Comparison of ENCODE assay signal across 16 cellular contexts in the genomic region with DNA sequence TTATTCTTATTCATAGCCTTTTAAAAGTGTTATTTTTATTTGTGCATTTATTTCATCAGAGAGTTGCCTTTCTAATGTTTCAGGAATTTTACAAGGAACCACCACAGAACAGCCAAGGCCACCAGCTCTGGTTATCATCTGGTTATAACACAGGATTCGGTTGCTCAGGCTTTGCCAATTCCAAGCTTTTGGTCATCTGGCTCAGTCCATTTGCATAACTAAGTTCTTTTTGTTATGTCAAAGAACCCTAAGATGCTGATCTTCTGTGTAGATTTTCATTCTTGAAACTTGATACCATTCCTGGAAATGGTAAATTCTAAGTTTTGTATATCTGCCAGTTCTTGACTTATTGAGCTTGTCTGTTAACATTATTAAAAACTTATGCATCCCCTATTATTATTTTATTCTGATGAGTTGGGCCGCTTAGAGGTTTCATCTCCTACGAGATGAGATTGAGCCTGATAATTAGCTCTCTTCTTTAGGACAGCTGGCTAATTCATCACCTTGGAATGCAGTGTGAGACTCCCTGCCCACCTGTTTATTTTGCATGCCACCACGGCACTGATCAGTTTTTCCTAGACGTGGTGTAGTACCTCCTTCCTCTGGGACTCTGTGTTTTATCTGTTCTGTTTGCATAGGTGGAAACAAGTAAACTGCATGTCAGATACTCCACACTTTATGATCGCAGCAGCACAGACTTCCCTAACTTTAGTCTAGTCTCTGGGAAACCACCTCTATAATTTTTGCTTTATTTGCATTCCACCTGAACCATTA.
DNase-seq lines count a peak whose midpoint lies in the region; ATAC-seq, FAIRE-seq and TF ChIP-seq lines count a peak whose summit lies in the region.
"Had no signal": no experiment of that assay in that cellular context is flagged by ENCODE, and none has a peak within 500 bp of the region (broad histone marks: within the 10 kb centered on the region; RNA-seq: fewer than 3 reads in every experiment).

No MANE protein-coding gene starts in this region.

- intact Hi-C loops in IMR-90 (cut with micrococcal nuclease) = no loop called here

- no peaks in the 10 kb centered on the region for H4K20me1 ChIP-seq in IMR-90 (ENCODE audit: insufficient read depth, low read length)
- no peaks in the 10 kb centered on the region for H4K20me1 ChIP-seq in H1 (replicated peaks in 1 of 2; ENCODE audit: control insufficient read depth in 1 of 2, insufficient read depth in 2 of 2, low read length in 2 of 2)

- TF ChIP-seq POLR2A in IMR-90 (IDR thresholded peaks at IDR 0.05; ENCODE audit: low read depth, low read length) (no peak), H1 (IDR thresholded peaks at IDR 0.05; ENCODE audit: control extremely low read depth in 1 of 2, low read depth in 2 of 2, low read length in 2 of 2) (no peak)

- no TSS peak for BruUV-seq in IMR-90 (replicated peaks; lab: Mats Ljungman, UMichigan)

- H2BK15ac ChIP-seq in IMR-90 (ENCODE audit: low read depth, low read length) = no peak overlapping the region
- H2BK15ac ChIP-seq in H1 (ENCODE audit: low read length) = no peak overlapping the region

- peaks cover 4% of the 10 kb centered on the region; the same call in 1 of the 2 replicates for H3K9me3 ChIP-seq in IMR-90 (ENCODE audit: control insufficient read depth, insufficient read depth, low read length)
- peaks cover 8 to 10% of the 10 kb centered on the region in 2 experiments for H3K9me3 ChIP-seq in H1 (ENCODE audit: insufficient read depth in 2 of 2, low read depth in 1 of 2, low read length in 1 of 2)

- DNase-seq in GM03348 (ENCODE audit: low spot score) = peak; percentile 44
- DNase-seq in IMR-90 = peak; percentile 39
- DNase-seq in H1 (ENCODE audit: low read depth in 1 of 2, low spot score in 2 of 2) = no peak
- peak; percentile 29 for DNase-seq in kidney glomerular epithelial cell (lab: John Stamatoyannopoulos, UW)
- DNase-seq in T1000 (lab: John Stamatoyannopoulos, UW) = no peak
- DNase-seq in T-helper 2 cell = no peak
- no peak for DNase-seq in NCI-H748 treated with DMSO at 0.1 percent for 48 hours (lab: John Stamatoyannopoulos, UW)
- DNase-seq: amniotic stem cell, hypothalamus, NCI-H2107, RPMI8226, T-cell had no signal

- H2AFZ ChIP-seq in IMR-90 (replicated peaks; ENCODE audit: low read length, poor library complexity) (no peak overlapping the region), H1 (ENCODE audit: low read length) (no peak overlapping the region)

- no peak for TF ChIP-seq EP300 in H1 (IDR thresholded peaks at IDR 0.05; ENCODE audit: borderline replicate concordance in 1 of 2, low read depth in 2 of 2, low read length in 2 of 2)

- H3K4me2 ChIP-seq in IMR-90 (ENCODE audit: low read depth, low read length) = no peak overlapping the region
- peak overlapping the region; percentile 58 for H3K4me2 ChIP-seq in H1 (ENCODE audit: insufficient read depth in 1 of 2, low read depth in 2 of 2, low read length in 2 of 2)

- ATAC-seq in IMR-90 (ENCODE audit: low read depth) = peak; percentile 48
- no peak for ATAC-seq in HG02610 (IDR thresholded peaks at IDR 0.05; ENCODE audit: unreplicated experiment)
- ATAC-seq: activated CD4-positive, CD25-positive, alpha-beta regulatory T cell treated with anti-CD3 and anti-CD28 coated beads, Interleukin-2, amount 50 U/mL, for 24 hours; T-cell had no signal

- no peaks in the 10 kb centered on the region for H3K23me2 ChIP-seq in H1 (ENCODE audit: low read depth, low read length)

- no peak overlapping the region; the same call in 1 of the 2 replicates for H2BK12ac ChIP-seq in H1 (ENCODE audit: low read depth, low read length)

- no peak overlapping the region for H3K27ac ChIP-seq in IMR-90 (ENCODE audit: insufficient read depth, low read length)
- peak overlapping the region; percentile 41; the same call in 1 of the 2 replicates for H3K27ac ChIP-seq in H1 (ENCODE audit: low read depth, low read length)
- H3K27ac ChIP-seq: skin epidermis had no signal

- no peak overlapping the region for H3K9ac ChIP-seq in IMR-90 (ENCODE audit: low read depth, low read length)
- no peak overlapping the region for H3K9ac ChIP-seq in H1 (replicated peaks in 1 of 4; ENCODE audit: extremely low read depth in 1 of 4, low read depth in 3 of 4, low read length in 3 of 4)

- no peaks in the 10 kb centered on the region for H3K9me1 ChIP-seq in IMR-90 (ENCODE audit: insufficient read depth, low read length)

- no peaks in the 10 kb centered on the region for H3K79me2 ChIP-seq in H1 (ENCODE audit: control insufficient read depth in 1 of 2, insufficient read depth in 2 of 2, low read length in 2 of 2)

- H3K56ac ChIP-seq in IMR-90 (ENCODE audit: extremely low read depth, insufficient read depth, low read length) (no peak overlapping the region), H1 (replicated peaks; ENCODE audit: insufficient read length, low read depth, low read length) (no peak overlapping the region)

- no peak overlapping the region for H4K5ac ChIP-seq in IMR-90 (ENCODE audit: low read depth, low read length)
- H4K5ac ChIP-seq in H1 (ENCODE audit: insufficient read length, low read depth, low read length) = peak overlapping the region; percentile 40

- peaks cover 2% of the 10 kb centered on the region; the same call in 1 of the 2 replicates for H3K4me1 ChIP-seq in IMR-90 (ENCODE audit: control insufficient read depth, insufficient read depth, low read length)
- H3K4me1 ChIP-seq in H1 (replicated peaks in 1 of 4; ENCODE audit: control insufficient read depth in 3 of 4, insufficient read depth in 4 of 4, low read length in 3 of 4) = peaks cover 17 to 39% (median 28%) of the 10 kb centered on the region in 4 experiments

- H3K27me3 ChIP-seq in IMR-90 (ENCODE audit: control insufficient read depth, insufficient read depth, low read length) (no peaks in the 10 kb centered on the region; the same call in 1 of the 2 replicates), H1 (replicated peaks in 1 of 4; ENCODE audit: control insufficient read depth in 3 of 4, extremely low read depth in 1 of 4, insufficient read depth in 3 of 4, low read length in 3 of 4) (no peaks in the 10 kb centered on the region)

- no peak overlapping the region for H3K4me3 ChIP-seq in IMR-90 (ENCODE audit: insufficient read depth, low read depth, low read length)
- H3K4me3 ChIP-seq in H1 (ENCODE audit: extremely low read depth in 1 of 4, insufficient read depth in 2 of 4, low read depth in 3 of 4, low read length in 4 of 4) = peak overlapping the region in 2 of 4 experiments; percentile 5 to 44; a peak in 3 of 8 replicates
- H3K4me3 ChIP-seq: skin epidermis had no signal

- H2BK5ac ChIP-seq in IMR-90 (ENCODE audit: low read depth, low read length, poor library complexity, severe bottlenecking) = no peak overlapping the region
- peak overlapping the region; percentile 71; the same call in 1 of the 2 replicates for H2BK5ac ChIP-seq in H1 (ENCODE audit: low read depth, low read length)

- H2BK120ac ChIP-seq in IMR-90 (ENCODE audit: low read depth, low read length) = no peak overlapping the region
- no peak overlapping the region for H2BK120ac ChIP-seq in H1 (replicated peaks; ENCODE audit: low read depth, low read length)

- no peak for TF ChIP-seq CTCF in IMR-90 (conservative IDR thresholded peaks at IDR 0.05; ENCODE audit: low read depth, low read length)
- TF ChIP-seq CTCF in H1 (IDR thresholded peaks at IDR 0.05; ENCODE audit: control extremely low read depth in 1 of 3, insufficient read depth in 1 of 3, low read depth in 1 of 3, low read length in 3 of 3) = no peak

- H2AK9ac ChIP-seq in IMR-90 (replicated peaks; ENCODE audit: low read depth, low read length, poor library complexity) = no peak overlapping the region

- H4K8ac ChIP-seq in IMR-90 (ENCODE audit: low read depth in 2 of 2, low read length in 2 of 2) = no peak overlapping the region
- no peak overlapping the region for H4K8ac ChIP-seq in H1 (ENCODE audit: extremely low read depth, insufficient read depth, low read length)

- dilution Hi-C loops in IMR-90 (cut with HindIII; ENCODE audit: low sequenced_read_pairs, unreplicated experiment) = no loop called here

- H3K4ac ChIP-seq in IMR-90 (ENCODE audit: low read depth, low read length) = no peak overlapping the region
- no peak overlapping the region for H3K4ac ChIP-seq in H1 (replicated peaks; ENCODE audit: insufficient read length, low read depth, low read length)

- POLR2A ChIA-PET in IMR-90 (lab: Charles Lee; ENCODE audit: unreplicated experiment) (no interaction called here), H1 (lab: Charles Lee; ENCODE audit: partially characterized antibody) (interaction anchor here (0.6 to 1.3 kb wide), 6 partner anchors 10 to 47 kb away, joined by 3 to 8 read pairs (median 3); no protein-coding TSS in a partner anchor)

- H4K91ac ChIP-seq in IMR-90 (ENCODE audit: insufficient read depth, low read depth, low read length) (no peak overlapping the region), H1 (replicated peaks; ENCODE audit: insufficient read length, low read length) (no peak overlapping the region)

- H3K23ac ChIP-seq in IMR-90 (ENCODE audit: low read depth, low read length) = no peak overlapping the region
- no peak overlapping the region for H3K23ac ChIP-seq in H1 (ENCODE audit: insufficient read length)

- H3K79me1 ChIP-seq in IMR-90 (ENCODE audit: low read depth in 1 of 2, low read length in 2 of 2) = no peaks in the 10 kb centered on the region
- no peaks in the 10 kb centered on the region for H3K79me1 ChIP-seq in H1 (ENCODE audit: low read depth, low read length)

- H2AK5ac ChIP-seq in IMR-90 (ENCODE audit: low read depth, low read length) (no peak overlapping the region), H1 (ENCODE audit: low read depth, low read length) (no peak overlapping the region)

- H3K36me3 ChIP-seq in IMR-90 (ENCODE audit: control insufficient read depth, insufficient read depth, low read length) = no peaks in the 10 kb centered on the region
- H3K36me3 ChIP-seq in H1 (ENCODE audit: control insufficient read depth in 2 of 4, insufficient read depth in 4 of 4, low read length in 3 of 4) = peaks cover 0 to 16% (median 0%) of the 10 kb centered on the region in 4 experiments; a peak in 2 of 8 replicates

- TF ChIP-seq RAD21 in IMR-90 (IDR thresholded peaks at IDR 0.05; ENCODE audit: low read length) (no peak), H1 (IDR thresholded peaks at IDR 0.05 in 1 of 2, conservative IDR thresholded peaks at IDR 0.05 in 1 of 2; ENCODE audit: low read depth in 2 of 2, low read length in 2 of 2) (no peak)

- WGBS in IMR-90 (ENCODE audit: extremely low coverage in 2 of 2, insufficient read length in 1 of 2), 2 experiments = no CpG with 5 or more reads among the region's 6 CpGs
- WGBS in H1 (ENCODE audit: extremely low coverage in 1 of 2, insufficient coverage in 1 of 2, insufficient read length in 1 of 2, insufficient replicate concordance in 2 of 2, low coverage in 1 of 2, low lambda C conversion rate in 2 of 2, missing lambda C conversion rate in 1 of 2), 2 experiments = 21% methylated on average over 6 of the region's 6 CpGs; no CpG with 5 or more reads in 1 of the 2 experiments

- CTCF ChIA-PET in IMR-90 (lab: Yijun Ruan, JAX) = no interaction called here
- CTCF ChIA-PET in H1 (lab: Charles Lee; ENCODE audit: partially characterized antibody) = interaction anchor here (0.7 to 1.3 kb wide), 4 partner anchors 8 to 72 kb away, joined by 3 to 5 read pairs (median 4); no protein-coding TSS in a partner anchor

- H3K14ac ChIP-seq in IMR-90 (replicated peaks; ENCODE audit: low read depth, low read length) = no peak overlapping the region
- no peak overlapping the region for H3K14ac ChIP-seq in H1 (ENCODE audit: insufficient read length)

- peak; percentile 60 for FAIRE-seq in H1 (lab: Jason Lieb, UNC)
- FAIRE-seq: colon had no signal

- H2BK20ac ChIP-seq in IMR-90 (ENCODE audit: low read depth, low read length) (no peak overlapping the region), H1 (ENCODE audit: low read length) (peak overlapping the region; percentile 68)

- in situ Hi-C loops in IMR-90 (cut with MboI; ENCODE audit: low sequenced_read_pairs) = no loop called here

- H3K18ac ChIP-seq in IMR-90 (ENCODE audit: low read depth, low read length) (no peak overlapping the region), H1 (ENCODE audit: extremely low read depth, low read length) (no peak overlapping the region; the same call in 1 of the 2 replicates)

Comparison
In these comparisons a context has a peak if more than half of its experiments do, and no peak if none do; other contexts are left out.
1. DNase-seq: peak in GM03348 (single experiment), IMR-90 (single experiment) and kidney glomerular epithelial cell (single experiment); none in H1 (0 of 2), T1000 (single experiment), T-helper 2 cell (0 of 5) and NCI-H748 treated with DMSO at 0.1 percent for 48 hours (single experiment).